ENCODE assay signal across 1 cellular context in genomic region chr12:10268037-10268436, GRCh38.
TF ChIP-seq lines count a peak whose summit lies in the region.

No MANE protein-coding gene starts in this region.

TF ChIP-seq in GM23338, 12 proteins besides CTCF, POLR2A, EP300 and RAD21 (continued from another document):
- no peak for TF ChIP-seq ETS1 (IDR thresholded peaks at IDR 0.05)
- no peak for TF ChIP-seq EZH2phosphoT487 (IDR thresholded peaks at IDR 0.05; ENCODE audit: unreplicated experiment)
- no peak for TF ChIP-seq JUNB (IDR thresholded peaks at IDR 0.05; ENCODE audit: unreplicated experiment)
- no peak for TF ChIP-seq EZH2 (IDR thresholded peaks at IDR 0.05; ENCODE audit: low read depth, unreplicated experiment)
- TF ChIP-seq ZNF331 (CRISPR knock-in tag; IDR thresholded peaks at IDR 0.05; ENCODE audit: low read depth), result no peak
- TF ChIP-seq NANOG (IDR thresholded peaks at IDR 0.05; ENCODE audit: borderline replicate concordance), result no peak
